ENCODE assay signal across 14 cellular contexts in the genomic region with DNA sequence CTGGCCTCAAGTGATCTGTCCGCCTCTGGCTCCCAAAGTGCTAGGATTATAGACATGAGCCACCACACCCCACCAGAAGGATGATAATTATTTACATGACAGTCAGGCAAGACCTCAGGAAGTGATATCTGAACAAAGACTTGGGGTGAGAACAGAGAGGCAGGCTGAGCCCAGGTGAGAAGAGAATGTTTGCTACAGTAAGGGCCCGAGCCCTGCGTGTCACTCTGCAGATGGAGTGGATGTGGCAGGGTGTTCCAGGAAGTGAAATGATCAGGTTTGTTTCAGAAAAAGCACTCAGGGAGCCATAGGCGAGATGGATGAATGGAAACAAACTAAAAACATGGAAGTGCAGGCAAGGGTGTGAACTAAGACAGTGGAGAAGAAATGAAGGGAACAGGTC. TPM values are rescaled to one million over a fixed set of nuclear protein-coding genes. Genes with fewer than 3 reads are reported as not detected.
DNase-seq lines count a peak whose midpoint lies in the region; ATAC-seq and TF ChIP-seq lines count a peak whose summit lies in the region.
"Had no signal": no experiment of that assay in that cellular context is flagged by ENCODE, and none has a peak within 500 bp of the region (broad histone marks: within the 10 kb centered on the region; RNA-seq: fewer than 3 reads in every experiment).

No MANE protein-coding gene starts in this region.

- H3K4me3 Mint-ChIP-seq in activated T-helper 17 cell treated with anti-CD3 and anti-CD28 coated beads, Interleukin-2, amount 50 U/mL, for 72 hours, result peak overlapping the region; percentile 71
- peak overlapping the region; percentile 67 for H3K4me3 Mint-ChIP-seq in natural killer cell

- no peaks in the 10 kb centered on the region for H3K9me3 ChIP-seq in Loucy (ENCODE audit: insufficient read depth, low read depth, low read length)
- H3K9me3 ChIP-seq: HAP-1 had no signal

- peaks cover 19% of the 10 kb centered on the region for H3K4me1 ChIP-seq in Loucy (ENCODE audit: insufficient read depth, low read length, poor library complexity, severe bottlenecking)

- TF ChIP-seq CTCF in Loucy (conservative IDR thresholded peaks at IDR 0.05; ENCODE audit: low read length), result no peak
- no peak for TF ChIP-seq CTCF in natural killer cell (IDR thresholded peaks at IDR 0.05)

- H3K9me2 ChIP-seq in Loucy (replicated peaks; ENCODE audit: low read depth, low read length), result no peaks in the 10 kb centered on the region

- H3F3A ChIP-seq in Loucy (ENCODE audit: low read depth), result no peaks in the 10 kb centered on the region

- no peak overlapping the region for H3K4me3 ChIP-seq in Loucy (ENCODE audit: low read length, poor library complexity, severe bottlenecking)
- H3K4me3 ChIP-seq: dorsolateral prefrontal cortex, HAP-1, skin epidermis had no signal

- H3K4me2 ChIP-seq in Loucy (ENCODE audit: low read depth, low read length, poor library complexity, severe bottlenecking), result peak overlapping the region; percentile 51

- peaks cover 5% of the 10 kb centered on the region for H3K36me3 Mint-ChIP-seq in activated T-helper 17 cell treated with anti-CD3 and anti-CD28 coated beads, Interleukin-2, amount 50 U/mL, for 72 hours (ENCODE audit: low read depth)
- H3K36me3 Mint-ChIP-seq in natural killer cell, result no peaks in the 10 kb centered on the region

- intact Hi-C loops in natural killer cell (cut with micrococcal nuclease), result no loop called here

- H3K27ac Mint-ChIP-seq in activated T-helper 17 cell treated with anti-CD3 and anti-CD28 coated beads, Interleukin-2, amount 50 U/mL, for 72 hours, result peak overlapping the region; percentile 93
- peak overlapping the region; percentile 78 to 87 for H3K27ac Mint-ChIP-seq in natural killer cell

- no peaks in the 10 kb centered on the region for H3K36me3 ChIP-seq in Loucy (ENCODE audit: insufficient read depth, low read length)
- H3K36me3 ChIP-seq: HAP-1 had no signal

- DNase-seq in activated CD4-positive, alpha-beta T cell treated with anti-CD3 and anti-CD28 coated beads for 4 hours, result peak; percentile 15 to 22
- DNase-seq in activated CD4-positive, alpha-beta T cell treated with anti-CD3 and anti-CD28 coated beads, Interleukin-2, amount 50 U/mL, for 1 hour, result no peak
- no peak for DNase-seq in natural killer cell
- DNase-seq in dedifferentiated amniotic fluid mesenchymal stem cell (ENCODE audit: extremely low spot score), result no peak
- no peak for DNase-seq in NCI-H2029 treated with DMSO at 0.1 percent for 48 hours (lab: John Stamatoyannopoulos, UW)
- DNase-seq in cortex of kidney (lab: John Stamatoyannopoulos, UW), result no peak
- DNase-seq: dorsolateral prefrontal cortex, NCI-H1417 treated with DMSO at 0.1 percent for 48 hours, NCI-H510A treated with DMSO at 0.1 percent for 48 hours, occipital lobe had no signal

- H3K9me3 Mint-ChIP-seq in activated T-helper 17 cell treated with anti-CD3 and anti-CD28 coated beads, Interleukin-2, amount 50 U/mL, for 72 hours, result no peaks in the 10 kb centered on the region
- no peaks in the 10 kb centered on the region for H3K9me3 Mint-ChIP-seq in natural killer cell

- H3K27me3 Mint-ChIP-seq in activated T-helper 17 cell treated with anti-CD3 and anti-CD28 coated beads, Interleukin-2, amount 50 U/mL, for 72 hours, result no peaks in the 10 kb centered on the region
- no peaks in the 10 kb centered on the region for H3K27me3 Mint-ChIP-seq in natural killer cell (ENCODE audit: low read depth in 2 of 2)

- peaks cover 38% of the 10 kb centered on the region for H4K20me1 ChIP-seq in Loucy (ENCODE audit: insufficient read depth, low read length, poor library complexity, severe bottlenecking)

- no peak overlapping the region for H2AFZ ChIP-seq in Loucy (ENCODE audit: low read length)

- peak; percentile 78 for ATAC-seq in activated T-helper 17 cell treated with anti-CD3 and anti-CD28 coated beads, Interleukin-2, amount 50 U/mL, for 72 hours (replicated peaks)
- ATAC-seq in natural killer cell, result peak; percentile 73 to 86 (median 76)

- H3K27me3 ChIP-seq in Loucy (ENCODE audit: insufficient read depth, low read length, poor library complexity, severe bottlenecking), result no peaks in the 10 kb centered on the region
- H3K27me3 ChIP-seq: dorsolateral prefrontal cortex had no signal

- peaks cover 27% of the 10 kb centered on the region for H3K4me1 Mint-ChIP-seq in activated T-helper 17 cell treated with anti-CD3 and anti-CD28 coated beads, Interleukin-2, amount 50 U/mL, for 72 hours
- H3K4me1 Mint-ChIP-seq in natural killer cell, result peaks cover 66 to 74% of the 10 kb centered on the region in 2 donors

- peaks cover 95% of the 10 kb centered on the region for H3K79me2 ChIP-seq in Loucy (ENCODE audit: insufficient read depth, low read length)

- H3K9ac ChIP-seq in Loucy (ENCODE audit: low read depth, low read length, poor library complexity, severe bottlenecking), result no peak overlapping the region

RNA-seq across cellular contexts. Expression of a gene that starts 22.2 kb away (rescaled TPM):
- total RNA-seq in activated T-helper 17 cell treated with anti-CD3 and anti-CD28 coated beads, Interleukin-2, amount 50 U/mL, for 72 hours, result 10 to 100 TPM; 20.4 to 24.8 TPM
- total RNA-seq in natural killer cell, result 10 to 100 TPM; 50.4 to 70.4 (median 52.2) TPM

Comparison
In these comparisons a context has a peak if more than half of its experiments do, and no peak if none do; other contexts are left out.
1. DNase-seq: peak in activated CD4-positive, alpha-beta T cell treated with anti-CD3 and anti-CD28 coated beads for 4 hours (2 of 2); none in activated CD4-positive, alpha-beta T cell treated with anti-CD3 and anti-CD28 coated beads, Interleukin-2, amount 50 U/mL, for 1 hour (single experiment), natural killer cell (single experiment), dedifferentiated amniotic fluid mesenchymal stem cell (single experiment), NCI-H2029 treated with DMSO at 0.1 percent for 48 hours (single experiment) and cortex of kidney (single experiment).